ENCODE assay signal across 12 cellular contexts in the genomic region with DNA sequence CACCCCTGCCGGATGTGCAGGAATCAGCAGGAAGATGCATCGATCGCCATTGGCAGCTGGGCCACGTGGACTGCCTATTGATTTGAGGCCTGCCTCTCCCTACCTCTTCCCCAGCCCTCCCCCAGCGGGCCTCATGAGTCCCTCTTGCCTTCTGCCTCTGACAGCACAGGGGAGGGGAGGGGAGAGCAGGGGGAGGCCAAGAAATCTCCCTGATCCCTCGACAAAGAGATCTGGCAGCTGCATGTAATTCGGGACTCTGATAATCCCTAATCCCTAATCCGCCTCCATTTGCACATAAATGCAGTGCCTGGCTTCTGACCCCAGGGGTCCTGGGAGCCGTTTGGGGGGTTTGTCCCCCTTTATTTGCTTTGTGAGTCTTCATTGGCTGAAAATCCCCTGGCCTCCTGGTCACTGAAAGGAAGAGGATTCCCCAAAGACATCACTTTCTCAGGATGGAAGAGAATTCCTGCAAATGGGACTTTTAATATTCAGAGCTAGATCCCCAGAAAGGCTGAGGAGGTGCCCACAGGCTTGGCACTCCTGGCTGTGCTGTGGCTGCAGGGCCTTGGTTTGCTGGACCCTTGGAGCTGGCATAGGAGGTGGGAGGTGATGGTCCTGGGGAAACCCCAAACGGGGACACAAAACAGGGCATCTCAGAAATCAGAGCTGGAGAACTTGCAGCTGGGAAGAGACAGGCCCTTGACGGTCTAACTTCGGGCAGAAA.
"Had no signal": no experiment of that assay in that cellular context is flagged by ENCODE, and none has a peak within 500 bp of the region (broad histone marks: within the 10 kb centered on the region; RNA-seq: fewer than 3 reads in every experiment).

No MANE protein-coding gene starts in this region.

- H3K9me3 ChIP-seq: body of pancreas, heart left ventricle, right atrium auricular region, thyroid gland had no signal

- H3K27ac ChIP-seq: body of pancreas, heart left ventricle, right atrium auricular region, skin epidermis, thyroid gland had no signal

- H3K27me3 ChIP-seq: body of pancreas, right atrium auricular region, thyroid gland had no signal

- FAIRE-seq: endometrium had no signal

- ATAC-seq: activated CD4-positive, CD25-positive, alpha-beta regulatory T cell treated with anti-CD3 and anti-CD28 coated beads, Interleukin-2, amount 50 U/mL, for 24 hours; body of pancreas; esophagus mucosa; heart left ventricle had no signal

- DNase-seq: activated effector memory CD4-positive, alpha-beta T cell treated with Interleukin-2 at 50 U/mL for 16 hours; activated T-cell treated with anti-CD3 and anti-CD28 coated beads, Interleukin-2, amount 50 U/mL, for 24 hours; body of pancreas; central memory CD4-positive, alpha-beta T cell; cortex of kidney; heart left ventricle; thyroid gland had no signal

- H3K4me1 ChIP-seq: body of pancreas, heart left ventricle, right atrium auricular region, thyroid gland had no signal

- H3K4me3 ChIP-seq: body of pancreas, heart left ventricle, right atrium auricular region, skin epidermis, thyroid gland had no signal

- H3K36me3 ChIP-seq: heart left ventricle, right atrium auricular region, thyroid gland had no signal
